8 cellular contexts compared by ENCODE assay signal in genomic region chr17:78360371-78361226, GRCh38. TPM values are rescaled to one million over a fixed set of nuclear protein-coding genes. Genes with fewer than 3 reads are reported as not detected.
DNase-seq lines count a peak whose midpoint lies in the region; ATAC-seq and TF ChIP-seq lines count a peak whose summit lies in the region.

No MANE protein-coding gene starts in this region.

- peak overlapping the region; percentile 94 for H3K4me3 ChIP-seq in lower lobe of right lung

- H3K36me3 Mint-ChIP-seq in activated CD8-positive, alpha-beta T cell treated with anti-CD3 and anti-CD28 coated beads for 36 hours (ENCODE audit: low read depth), result peaks cover 28% of the 10 kb centered on the region

- intact Hi-C loops in activated CD8-positive, alpha-beta T cell treated with anti-CD3 and anti-CD28 coated beads for 36 hours (cut with micrococcal nuclease), result loop anchor here (5.0 kb wide), 1 partner anchor 62 kb away; no protein-coding TSS in a partner anchor
- intact Hi-C loops in lower lobe of right lung (cut with DNase I), result no loop called here

- peak overlapping the region; percentile 63 for H3K4me3 Mint-ChIP-seq in activated CD8-positive, alpha-beta T cell treated with anti-CD3 and anti-CD28 coated beads for 36 hours

- H3K27me3 Mint-ChIP-seq in activated CD8-positive, alpha-beta T cell treated with anti-CD3 and anti-CD28 coated beads for 36 hours, result peaks cover 13% of the 10 kb centered on the region

- peaks cover 56% of the 10 kb centered on the region for H3K4me1 ChIP-seq in lower lobe of right lung

- POLR2A ChIA-PET in activated CD8-positive, alpha-beta T cell treated with anti-CD3 and anti-CD28 coated beads for 36 hours (lab: Charles Lee), result interaction anchor here (0.7 to 3.9 kb wide), 7 partner anchors 9 to 82 kb away, joined by 3 to 19 read pairs (median 5); no protein-coding TSS in a partner anchor

- no peaks in the 10 kb centered on the region for H3K9me3 ChIP-seq in lower lobe of right lung

- H3K27ac Mint-ChIP-seq in activated CD8-positive, alpha-beta T cell treated with anti-CD3 and anti-CD28 coated beads for 36 hours, result peak overlapping the region; percentile 84

- ATAC-seq in HG03460 (IDR thresholded peaks at IDR 0.05; ENCODE audit: unreplicated experiment) (peak; percentile 24), lower lobe of right lung (peak; percentile 77 to 83)
- ATAC-seq in activated CD8-positive, alpha-beta T cell treated with anti-CD3 and anti-CD28 coated beads for 36 hours, result peak; percentile 43

- H3K9me3 Mint-ChIP-seq in activated CD8-positive, alpha-beta T cell treated with anti-CD3 and anti-CD28 coated beads for 36 hours, result no peaks in the 10 kb centered on the region

- peak; percentile 97 for TF ChIP-seq CTCF in activated CD8-positive, alpha-beta T cell treated with anti-CD3 and anti-CD28 coated beads for 36 hours (IDR thresholded peaks at IDR 0.05)
- TF ChIP-seq CTCF in lower lobe of right lung (IDR thresholded peaks at IDR 0.05), result peak; percentile 97

- DNase-seq in NCI-H2081 (lab: John Stamatoyannopoulos, UW) (peak; percentile 82 to 90), NCI-H2081 treated with DMSO at 0.1 percent for 48 hours (lab: John Stamatoyannopoulos, UW) (no peak), NCI-H748 treated with DMSO at 0.1 percent for 48 hours (lab: John Stamatoyannopoulos, UW) (peak; percentile 67), ecto neural progenitor cell (ENCODE audit: low spot score) (peak; percentile 98), lower lobe of right lung (peak; percentile 97)
- peak; percentile 97 for DNase-seq in activated CD8-positive, alpha-beta T cell treated with anti-CD3 and anti-CD28 coated beads for 36 hours
- peak; percentile 94 to 99 for DNase-seq in stimulated activated CD4-positive, alpha-beta T cell treated with anti-CD3 and anti-CD28 coated beads, Interleukin-4, amount 100 ng/mL, for 48 hours (ENCODE audit: low read depth in 2 of 2)

- peaks cover 34% of the 10 kb centered on the region for H3K36me3 ChIP-seq in lower lobe of right lung

- no peaks in the 10 kb centered on the region for H3K27me3 ChIP-seq in lower lobe of right lung (ENCODE audit: low read depth)

- CTCF ChIA-PET in activated CD8-positive, alpha-beta T cell treated with anti-CD3 and anti-CD28 coated beads for 36 hours (lab: Charles Lee), result interaction anchor here (0.5 to 6.6 kb wide), 25 partner anchors 9 to 278 kb away, joined by 3 to 99 read pairs (median 4); partner anchors contain the start of gene PGS1

- peaks cover 39% of the 10 kb centered on the region for H3K4me1 Mint-ChIP-seq in activated CD8-positive, alpha-beta T cell treated with anti-CD3 and anti-CD28 coated beads for 36 hours (ENCODE audit: low read depth)

- H3K27ac ChIP-seq in lower lobe of right lung, result peak overlapping the region; percentile 96

RNA-seq across cellular contexts. Expression of gene SOCS3, which starts 0.7 kb away (rescaled TPM):
- total RNA-seq in activated CD8-positive, alpha-beta T cell treated with anti-CD3 and anti-CD28 coated beads for 36 hours, result 10 to 100 TPM; 48.6 to 49.1 TPM
- total RNA-seq in lower lobe of right lung, result 69.5 TPM

RNA-seq across cellular contexts. Expression of gene PGS1, which starts 17.9 kb away (rescaled TPM):
- total RNA-seq in activated CD8-positive, alpha-beta T cell treated with anti-CD3 and anti-CD28 coated beads for 36 hours, result 10 to 100 TPM; 42.1 to 43.3 TPM
- total RNA-seq in lower lobe of right lung, result 90.9 TPM

Comparison
In these comparisons a context has a peak if more than half of its experiments do, and no peak if none do; other contexts are left out.
1. ATAC-seq: peak in every context shown above with its lines; median percentile 80 in lower lobe of right lung; 43 in activated CD8-positive, alpha-beta T cell treated with anti-CD3 and anti-CD28 coated beads for 36 hours; 24 in HG03460.